Comparison of ENCODE assay signal across 18 cellular contexts in the genomic region with DNA sequence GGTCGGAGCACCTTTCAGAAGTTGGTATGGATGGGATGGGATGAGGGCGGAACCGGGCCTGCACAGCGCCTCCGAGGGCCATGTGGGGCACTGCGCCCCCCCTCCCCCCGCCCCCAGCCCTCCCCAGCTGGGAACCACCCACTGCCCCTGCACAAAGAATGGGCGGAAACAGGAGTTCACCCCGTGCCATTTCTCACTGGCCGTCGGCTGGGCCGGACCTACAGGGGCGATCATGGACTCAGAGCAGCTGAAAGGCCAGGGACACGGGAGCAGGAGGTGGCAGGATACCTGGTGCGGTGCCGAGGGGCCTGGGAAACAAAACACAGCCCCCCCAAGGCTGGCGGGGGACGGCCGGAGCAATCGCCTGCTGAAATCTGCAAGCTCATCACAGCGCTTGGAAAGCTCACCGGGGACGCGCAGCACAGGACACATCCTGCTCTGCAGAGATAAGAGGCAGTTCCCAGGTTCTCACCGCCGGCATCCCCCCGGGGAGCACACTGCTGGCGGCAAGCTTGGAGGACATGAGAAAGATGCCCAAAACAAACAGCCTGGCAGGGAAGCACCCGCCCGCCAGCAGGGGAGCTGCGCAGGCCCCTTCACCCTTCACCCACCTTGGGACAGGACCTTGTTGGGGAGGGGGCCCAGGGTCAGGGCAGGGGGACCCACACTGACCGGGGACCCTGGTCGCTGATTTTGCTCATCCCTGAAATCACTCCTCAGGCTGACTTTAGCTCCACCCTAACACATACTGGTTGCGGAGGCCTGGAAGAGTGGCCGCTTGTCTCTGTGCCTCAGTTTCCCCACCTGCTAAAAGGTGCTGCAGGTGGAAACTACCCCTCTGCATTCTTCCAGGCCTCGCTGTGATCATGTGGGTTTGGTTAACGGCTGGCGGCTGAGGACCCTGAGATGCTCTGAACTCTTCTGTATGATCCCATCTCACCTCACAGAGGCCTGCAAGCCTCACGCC.
A peak's percentile ranks its signal among the peaks of the same experiment; 100 is the strongest.
DNase-seq lines count a peak whose midpoint lies in the region; TF ChIP-seq lines count a peak whose summit lies in the region.
"Had no signal": no experiment of that assay in that cellular context is flagged by ENCODE, and none has a peak within 500 bp of the region (broad histone marks: within the 10 kb centered on the region; RNA-seq: fewer than 3 reads in every experiment).

No MANE protein-coding gene starts in this region.

- H3K4me2 ChIP-seq in mesendoderm (ENCODE audit: low read length): peak overlapping the region; percentile 43

- no peak overlapping the region for H4K8ac ChIP-seq in mesendoderm (ENCODE audit: low read depth, low read length)

- DNase-seq in AG09309 (ENCODE audit: low read depth) (no peak), OCI-M1 (lab: John Stamatoyannopoulos, UW) (peak; percentile 10), endothelial cell (ENCODE audit: low spot score) (peak; percentile 52), mesendoderm (peak; percentile 89), GF-D8 (lab: John Stamatoyannopoulos, UW) (no peak), mesothelial cell of epicardium (ENCODE audit: low spot score in 2 of 2, unreplicated experiment in 2 of 2) (no peak), NCI-H2107 (lab: John Stamatoyannopoulos, UW) (no peak), pons (ENCODE audit: low spot score) (no peak)
- DNase-seq: activated CD4-positive, alpha-beta T cell treated with anti-CD3 and anti-CD28 coated beads for 4 hours; activated naive CD8-positive, alpha-beta T cell treated with anti-CD3 and anti-CD28 coated beads for 36 hours; head of caudate nucleus; NCI-H2081; NCI-H774; Right ventricle myocardium superior; stimulated activated CD4-positive, alpha-beta T cell treated with anti-CD3 and anti-CD28 coated beads, Interleukin-4, amount 100 ng/mL, for 1 hour; T-helper 2 cell had no signal

- H3K4me1 ChIP-seq in mesendoderm (ENCODE audit: control insufficient read depth, low read depth, low read length): no peaks in the 10 kb centered on the region

- H3K4me3 Mint-ChIP-seq in endothelial cell (ENCODE audit: unreplicated experiment): no peak overlapping the region
- no peak overlapping the region for H3K4me3 Mint-ChIP-seq in mesothelial cell of epicardium
- H3K4me3 Mint-ChIP-seq: activated naive CD8-positive, alpha-beta T cell treated with anti-CD3 and anti-CD28 coated beads for 36 hours; naive thymus-derived CD8-positive, alpha-beta T cell had no signal

- no CpG with 5 or more reads among the region's 39 CpGs for WGBS in mesendoderm (ENCODE audit: extremely low coverage, insufficient coverage, low lambda C conversion rate)

- no peak overlapping the region for H3K27ac ChIP-seq in mesendoderm (ENCODE audit: low read depth, low read length)
- H3K27ac ChIP-seq: thoracic aorta had no signal

- no peaks in the 10 kb centered on the region for H3K36me3 ChIP-seq in mesendoderm (ENCODE audit: control insufficient read depth, insufficient read depth, low read length)
- H3K36me3 ChIP-seq: thoracic aorta had no signal

- H3K56ac ChIP-seq in mesendoderm (ENCODE audit: low read length): peak overlapping the region; percentile 84

- peaks cover 13% of the 10 kb centered on the region for H3K4me1 Mint-ChIP-seq in endothelial cell (ENCODE audit: unreplicated experiment)
- H3K4me1 Mint-ChIP-seq in mesothelial cell of epicardium: peaks cover 8% of the 10 kb centered on the region
- H3K4me1 Mint-ChIP-seq: activated naive CD8-positive, alpha-beta T cell treated with anti-CD3 and anti-CD28 coated beads for 36 hours had no signal

- no peak overlapping the region for H2BK15ac ChIP-seq in mesendoderm (replicated peaks; ENCODE audit: low read depth)

- peaks cover 3% of the 10 kb centered on the region for H3K27me3 Mint-ChIP-seq in endothelial cell (ENCODE audit: unreplicated experiment)
- peaks cover 23% of the 10 kb centered on the region for H3K27me3 Mint-ChIP-seq in mesothelial cell of epicardium (ENCODE audit: low read depth)

- H3K9me3 Mint-ChIP-seq in endothelial cell (ENCODE audit: unreplicated experiment): peaks cover 5% of the 10 kb centered on the region
- H3K9me3 Mint-ChIP-seq in mesothelial cell of epicardium: peaks cover 8% of the 10 kb centered on the region

- no peak overlapping the region for H3K23ac ChIP-seq in mesendoderm (ENCODE audit: low read length)

- no peak overlapping the region for H4K5ac ChIP-seq in mesendoderm (ENCODE audit: low read length)

- H2BK120ac ChIP-seq in mesendoderm (ENCODE audit: low read depth, low read length): no peak overlapping the region

- H3K18ac ChIP-seq in mesendoderm (ENCODE audit: low read length): peak overlapping the region; percentile 41

- no peaks in the 10 kb centered on the region for H3K79me1 ChIP-seq in mesendoderm (ENCODE audit: low read length)

- no peaks in the 10 kb centered on the region for H3K27me3 ChIP-seq in mesendoderm (ENCODE audit: insufficient read depth, low read length, poor library complexity)

- peak overlapping the region; percentile 37 for H3K9ac ChIP-seq in mesendoderm (ENCODE audit: low read length)

- no peak overlapping the region for H2BK5ac ChIP-seq in mesendoderm (ENCODE audit: low read length)

- H3K79me2 ChIP-seq in mesendoderm (ENCODE audit: control insufficient read depth, insufficient read depth, low read length): no peaks in the 10 kb centered on the region

- H3K27ac Mint-ChIP-seq in endothelial cell (ENCODE audit: unreplicated experiment) (no peak overlapping the region), mesothelial cell of epicardium (no peak overlapping the region)
- H3K27ac Mint-ChIP-seq: activated naive CD8-positive, alpha-beta T cell treated with anti-CD3 and anti-CD28 coated beads for 36 hours had no signal

- H3K4me3 ChIP-seq in AG09309 (ENCODE audit: control insufficient read depth, low read depth, low read length) (no peak overlapping the region), mesendoderm (ENCODE audit: low read length) (no peak overlapping the region)
- H3K4me3 ChIP-seq: thoracic aorta had no signal

- TF ChIP-seq CTCF in AG09309 (IDR thresholded peaks at IDR 0.05; ENCODE audit: control insufficient read depth, insufficient read depth, low read depth, low read length, missing control alignments): peak; percentile 28
- peak; percentile 50 for TF ChIP-seq CTCF in endothelial cell (IDR thresholded peaks at IDR 0.05; ENCODE audit: unreplicated experiment)
- TF ChIP-seq CTCF in mesothelial cell of epicardium (IDR thresholded peaks at IDR 0.05; ENCODE audit: unreplicated experiment): no peak

- H2AK5ac ChIP-seq in mesendoderm (ENCODE audit: low read length): no peak overlapping the region

- H3K36me3 Mint-ChIP-seq in endothelial cell (ENCODE audit: low read depth, unreplicated experiment) (peaks cover 9% of the 10 kb centered on the region), mesothelial cell of epicardium (peaks cover 2% of the 10 kb centered on the region)
- H3K36me3 Mint-ChIP-seq: activated naive CD8-positive, alpha-beta T cell treated with anti-CD3 and anti-CD28 coated beads for 36 hours had no signal

- H3K4ac ChIP-seq in mesendoderm (ENCODE audit: low read depth, low read length): no peak overlapping the region

Comparison
In these comparisons a context has a peak if more than half of its experiments do, and no peak if none do; other contexts are left out.
1. DNase-seq: peak in OCI-M1 (single experiment), endothelial cell (single experiment) and mesendoderm (single experiment); none in AG09309 (single experiment), GF-D8 (single experiment), mesothelial cell of epicardium (0 of 2), NCI-H2107 (single experiment) and pons (single experiment).